Comparison of ENCODE assay signal across 15 cellular contexts in the genomic region with DNA sequence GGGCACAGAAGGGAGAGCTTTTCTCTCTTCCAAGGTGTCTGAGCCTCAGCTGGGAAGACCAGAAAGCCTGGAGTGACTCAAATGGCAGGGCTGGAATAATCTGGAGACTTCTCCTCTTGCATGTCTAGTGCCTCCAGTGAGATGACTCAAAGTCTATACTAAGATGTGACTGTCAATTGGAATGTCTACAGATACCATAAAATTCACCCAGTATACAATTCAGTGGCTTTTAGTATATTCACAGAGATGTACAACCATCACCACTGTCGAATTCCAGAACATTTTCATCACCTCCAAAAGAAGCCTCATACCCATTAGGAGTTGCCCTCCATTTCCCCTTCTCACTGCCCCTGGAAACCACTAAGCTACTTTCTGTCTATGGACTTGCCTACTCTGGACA. TPM values are rescaled to one million over a fixed set of nuclear protein-coding genes. Genes with fewer than 3 reads are reported as not detected.
DNase-seq lines count a peak whose midpoint lies in the region; ATAC-seq, FAIRE-seq and TF ChIP-seq lines count a peak whose summit lies in the region.
"Had no signal": no experiment of that assay in that cellular context is flagged by ENCODE, and none has a peak within 500 bp of the region (broad histone marks: within the 10 kb centered on the region; RNA-seq: fewer than 3 reads in every experiment).

No MANE protein-coding gene starts in this region.

- H3K4me3 ChIP-seq in foreskin fibroblast (ENCODE audit: low read depth in 1 of 2, low read length in 2 of 2): peak overlapping the region in 1 of 2 donors; percentile 17
- no peak overlapping the region for H3K4me3 ChIP-seq in skeletal muscle tissue (ENCODE audit: low read length in 3 of 3)
- H3K4me3 ChIP-seq: neural progenitor cell had no signal

- H3K9me3 ChIP-seq in skeletal muscle tissue (ENCODE audit: control insufficient read depth in 3 of 3, low read length in 3 of 3): no peaks in the 10 kb centered on the region

- no peak for TF ChIP-seq CTCF in foreskin fibroblast (IDR thresholded peaks at IDR 0.05; ENCODE audit: low read depth, low read length)

- no peak for ATAC-seq in GM21717 (IDR thresholded peaks at IDR 0.05; ENCODE audit: unreplicated experiment)
- ATAC-seq in left lobe of liver: no peak
- ATAC-seq: activated CD8-positive, alpha-beta memory T cell treated with anti-CD3 and anti-CD28 coated beads, Interleukin-2, amount 10 ng/mL, durations not matched to agents 7 days and 5 days; HCT116 had no signal

- H3K36me3 ChIP-seq in skeletal muscle tissue (ENCODE audit: control insufficient read depth in 3 of 3, insufficient read depth in 3 of 3, low read length in 3 of 3): no peaks in the 10 kb centered on the region
- H3K36me3 ChIP-seq: neural progenitor cell had no signal

- H3K27ac ChIP-seq in skeletal muscle tissue (ENCODE audit: low read depth, low read length): peak overlapping the region; percentile 51
- H3K27ac ChIP-seq: neural progenitor cell had no signal

- peaks cover 0 to 7% (median 6%) of the 10 kb centered on the region in 3 donors for H3K4me1 ChIP-seq in skeletal muscle tissue (ENCODE audit: control insufficient read depth in 3 of 3, insufficient read depth in 3 of 3, low read length in 3 of 3)

- DNase-seq in H54 (ENCODE audit: insufficient read length, low spot score) (peak; percentile 40), T1000 (lab: John Stamatoyannopoulos, UW) (peak; percentile 39), foreskin fibroblast (peak; percentile 89 to 91), occipital lobe (lab: John Stamatoyannopoulos, UW) (no peak), NCI-H2227 treated with DMSO at 0.1 percent for 48 hours (lab: John Stamatoyannopoulos, UW) (no peak), left lobe of liver (ENCODE audit: low spot score) (no peak)
- DNase-seq: activated CD8-positive, alpha-beta memory T cell treated with anti-CD3 and anti-CD28 coated beads, Interleukin-2, amount 10 ng/mL, durations not matched to agents 7 days and 5 days; amygdala; endodermal cell; NCI-H2171 treated with DMSO at 0.1 percent for 48 hours had no signal

- TF ChIP-seq POLR2A in H54 (IDR thresholded peaks at IDR 0.05; ENCODE audit: low read depth, low read length): no peak

- H3K27me3 ChIP-seq in skeletal muscle tissue (ENCODE audit: control insufficient read depth in 3 of 3, insufficient read depth in 3 of 3, low read length in 3 of 3): no peaks in the 10 kb centered on the region
- H3K27me3 ChIP-seq: neural progenitor cell had no signal

- FAIRE-seq in H54 (lab: Jason Lieb, UNC): peak; percentile 78
- FAIRE-seq: TTC549 had no signal

- no peak overlapping the region for H3K9ac ChIP-seq in skeletal muscle tissue (ENCODE audit: low read depth in 1 of 3, low read length in 3 of 3)
- H3K9ac ChIP-seq: neural progenitor cell had no signal

RNA-seq across cellular contexts. Expression of a gene that starts 47.9 kb away (rescaled TPM):
- total RNA-seq in skeletal muscle tissue (198 TPM), occipital lobe (199 TPM), left lobe of liver (80.2 TPM)

Comparison
In these comparisons a context has a peak if more than half of its experiments do, and no peak if none do; other contexts are left out.
1. DNase-seq: peak in H54 (single experiment), T1000 (single experiment) and foreskin fibroblast (2 of 2); none in occipital lobe (single experiment), NCI-H2227 treated with DMSO at 0.1 percent for 48 hours (single experiment) and left lobe of liver (single experiment).